Comparison of ENCODE assay signal across 9 cellular contexts in the genomic region with DNA sequence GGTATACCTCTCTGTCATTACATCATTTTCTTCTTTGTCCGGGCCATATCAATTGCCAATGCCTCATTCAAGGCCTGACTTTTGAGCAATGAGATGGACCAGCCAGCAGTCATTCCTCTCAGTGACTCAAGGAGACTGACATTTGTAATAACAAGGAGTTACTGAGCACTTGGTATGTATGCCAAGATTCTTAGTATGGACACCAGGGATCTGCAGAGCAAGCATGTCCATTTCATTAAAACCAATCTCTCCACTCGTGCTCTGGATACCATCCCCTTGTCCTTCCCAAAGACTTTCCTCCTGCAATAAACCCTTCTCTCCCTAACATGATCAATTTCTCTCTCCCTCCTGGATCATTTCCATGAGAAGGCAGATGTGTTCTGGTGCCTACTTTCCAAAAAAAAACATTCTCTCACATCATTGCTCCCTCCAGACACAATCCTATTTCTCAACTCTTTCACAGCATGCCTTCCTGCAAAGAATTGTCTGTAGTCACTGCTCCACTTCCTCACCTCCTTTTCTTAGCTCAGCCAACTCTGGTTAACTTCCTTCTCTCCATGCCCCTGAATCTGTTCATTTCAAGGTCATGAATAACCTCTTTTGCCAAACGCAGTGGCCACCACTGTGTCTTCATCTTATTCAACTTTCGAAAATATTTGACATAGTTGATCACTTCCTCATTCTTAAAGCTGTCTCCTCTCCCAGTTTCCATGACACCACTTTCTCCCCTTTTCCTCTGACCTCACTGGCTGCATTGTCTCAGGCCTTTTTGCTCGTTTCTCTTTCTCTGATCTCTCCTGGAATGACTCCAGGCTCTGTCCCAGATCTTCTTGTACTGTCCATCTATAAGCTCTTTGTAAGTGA.
DNase-seq lines count a peak whose midpoint lies in the region; ATAC-seq, FAIRE-seq and TF ChIP-seq lines count a peak whose summit lies in the region.
"Had no signal": no experiment of that assay in that cellular context is flagged by ENCODE, and none has a peak within 500 bp of the region (broad histone marks: within the 10 kb centered on the region; RNA-seq: fewer than 3 reads in every experiment).

No MANE protein-coding gene starts in this region.

- no peak overlapping the region for H2AFZ ChIP-seq in HepG2 (ENCODE audit: low read length)
- no peak overlapping the region for H2AFZ ChIP-seq in PC-3 (ENCODE audit: low read length)

- POLR2A ChIA-PET in HepG2 (lab: Yijun Ruan, JAX) (no interaction called here), PC-3 (lab: Charles Lee; ENCODE audit: unreplicated experiment) (no interaction called here)

- DNase-seq in HepG2 (ENCODE audit: low spot score) (no peak), PC-3 (peak; percentile 19), Right ventricle myocardium superior (no peak), stomach (no peak), cerebellar cortex (ENCODE audit: low spot score) (no peak), H4 (ENCODE audit: low spot score) (no peak), T-helper 17 cell (no peak)
- DNase-seq: natural killer cell had no signal

- no peak overlapping the region for H3K27ac Mint-ChIP-seq in T-helper 17 cell
- H3K27ac Mint-ChIP-seq: natural killer cell had no signal

- H4K20me1 ChIP-seq in HepG2 (ENCODE audit: insufficient read depth, low read length) (no peaks in the 10 kb centered on the region), PC-3 (ENCODE audit: low read length) (no peaks in the 10 kb centered on the region)

- intact Hi-C loops in HepG2 (cut with micrococcal nuclease; ENCODE audit: unreplicated experiment) (no loop called here), PC-3 (cut with micrococcal nuclease) (no loop called here), Right ventricle myocardium superior (cut with DNase I) (no loop called here), stomach (cut with DNase I; ENCODE audit: low total_unique reads) (no loop called here)

- H3K27me3 ChIP-seq in liver (ENCODE audit: control insufficient read depth in 4 of 4, insufficient read depth in 4 of 4, low read length in 3 of 4) (no peaks in the 10 kb centered on the region), HepG2 (ENCODE audit: control insufficient read depth in 1 of 2, insufficient read depth in 2 of 2, low read length in 2 of 2) (peaks cover 0 to 15% of the 10 kb centered on the region in 2 experiments; a peak in 2 of 5 replicates), PC-3 (ENCODE audit: low read length) (no peaks in the 10 kb centered on the region), stomach (no peaks in the 10 kb centered on the region)

- no peaks in the 10 kb centered on the region for H3K36me3 Mint-ChIP-seq in T-helper 17 cell (ENCODE audit: low read depth)
- H3K36me3 Mint-ChIP-seq: natural killer cell had no signal

- no peak for TF ChIP-seq EP300 in HepG2 (IDR thresholded peaks at IDR 0.05; ENCODE audit: low read depth in 2 of 2, low read length in 2 of 2)
- no peak for TF ChIP-seq EP300 in HepG2 (CRISPR knock-in tag; IDR thresholded peaks at IDR 0.05; ENCODE audit: borderline replicate concordance)
- no peak for TF ChIP-seq EP300 in stomach (IDR thresholded peaks at IDR 0.05)

- no peak overlapping the region for H3K4me3 Mint-ChIP-seq in T-helper 17 cell
- H3K4me3 Mint-ChIP-seq: natural killer cell had no signal

- H3K4me2 ChIP-seq in HepG2 (ENCODE audit: low read depth, low read length) (no peak overlapping the region), PC-3 (ENCODE audit: low read length) (no peak overlapping the region)

- H3K9ac ChIP-seq in liver (ENCODE audit: low read depth in 1 of 2, low read length in 2 of 2), result no peak overlapping the region
- no peak overlapping the region for H3K9ac ChIP-seq in HepG2 (ENCODE audit: insufficient read depth, low read depth, low read length)
- no peak overlapping the region for H3K9ac ChIP-seq in PC-3 (ENCODE audit: low read length)

- H3K4me1 ChIP-seq in liver (ENCODE audit: control insufficient read depth in 4 of 4, insufficient read depth in 4 of 4, low read length in 3 of 4), result peaks cover 1 to 53% (median 27%) of the 10 kb centered on the region in 4 donors
- H3K4me1 ChIP-seq in HepG2 (ENCODE audit: insufficient read depth, low read length), result no peaks in the 10 kb centered on the region
- no peaks in the 10 kb centered on the region for H3K4me1 ChIP-seq in PC-3 (ENCODE audit: insufficient read depth, low read length)
- peaks cover 0 to 41% (median 23%) of the 10 kb centered on the region in 4 donors for H3K4me1 ChIP-seq in stomach

- TF ChIP-seq POLR2A in HepG2 (IDR thresholded peaks at IDR 0.05; ENCODE audit: insufficient read depth in 1 of 2, low read depth in 2 of 2, low read length in 2 of 2) (no peak), stomach (IDR thresholded peaks at IDR 0.05) (no peak)

- no peaks in the 10 kb centered on the region for H3K36me3 ChIP-seq in liver (ENCODE audit: control insufficient read depth in 4 of 4, insufficient read depth in 3 of 4, low read depth in 1 of 4, low read length in 3 of 4)
- no peaks in the 10 kb centered on the region for H3K36me3 ChIP-seq in HepG2 (replicated peaks in 1 of 2; ENCODE audit: control insufficient read depth in 1 of 2, insufficient read depth in 2 of 2, low read length in 2 of 2)
- no peaks in the 10 kb centered on the region for H3K36me3 ChIP-seq in PC-3 (ENCODE audit: low read depth, low read length)
- H3K36me3 ChIP-seq in stomach, result no peaks in the 10 kb centered on the region

- 68% methylated on average over 5 of the region's 5 CpGs for WGBS in liver
- WGBS in HepG2 (ENCODE audit: low lambda C conversion rate), result 26% methylated on average over 5 of the region's 5 CpGs
- 43 to 65% (median 53%) methylated on average over 5 of the region's 5 CpGs for WGBS in stomach, 5 donors

- no peaks in the 10 kb centered on the region for H3K9me2 ChIP-seq in PC-3 (replicated peaks; ENCODE audit: low read length)

- H3K9me3 ChIP-seq in liver (ENCODE audit: control insufficient read depth in 4 of 4, low read length in 3 of 4) (no peaks in the 10 kb centered on the region), HepG2 (ENCODE audit: low read length) (no peaks in the 10 kb centered on the region), PC-3 (ENCODE audit: low read length) (no peaks in the 10 kb centered on the region), stomach (no peaks in the 10 kb centered on the region), T-helper 17 cell (ENCODE audit: control insufficient read depth, low read length, poor library complexity, severe bottlenecking) (no peaks in the 10 kb centered on the region)

- ATAC-seq in HepG2, result no peak
- ATAC-seq in PC-3, result no peak
- ATAC-seq in Right ventricle myocardium superior (ENCODE audit: poor library complexity), result peak; percentile 57
- ATAC-seq in T-helper 17 cell, result no peak

- no peaks in the 10 kb centered on the region for H3K79me2 ChIP-seq in HepG2 (ENCODE audit: insufficient read depth, low read length)
- H3K79me2 ChIP-seq in PC-3 (ENCODE audit: low read length), result no peaks in the 10 kb centered on the region

- BruUV-seq in HepG2 (replicated peaks; lab: Mats Ljungman, UMichigan) (no TSS peak), PC-3 (replicated peaks; lab: Mats Ljungman, UMichigan) (no TSS peak)

- no peak overlapping the region for H3K4me3 ChIP-seq in liver (ENCODE audit: low read depth in 1 of 3, low read length in 3 of 3)
- H3K4me3 ChIP-seq in HepG2 (replicated peaks in 1 of 3; ENCODE audit: insufficient read depth in 1 of 3, low read depth in 2 of 3, low read length in 3 of 3), result no peak overlapping the region
- no peak overlapping the region for H3K4me3 ChIP-seq in PC-3 (ENCODE audit: low read length)
- no peak overlapping the region for H3K4me3 ChIP-seq in stomach

- TF ChIP-seq RAD21 in liver (IDR thresholded peaks at IDR 0.05) (no peak), HepG2 (CRISPR knock-in tag; IDR thresholded peaks at IDR 0.05) (no peak)

- TF ChIP-seq CTCF in liver (IDR thresholded peaks at IDR 0.05; ENCODE audit: low read depth, low read length, missing input control) (no peak), HepG2 (CRISPR knock-in tag; IDR thresholded peaks at IDR 0.05) (no peak), PC-3 (conservative IDR thresholded peaks at IDR 0.05; ENCODE audit: low read depth, low read length) (no peak), stomach (IDR thresholded peaks at IDR 0.05) (no peak)

- no peak for FAIRE-seq in HepG2 (lab: Jason Lieb, UNC)

- CTCF ChIA-PET in HepG2 (lab: Yijun Ruan, JAX; ENCODE audit: low intra/inter-chr PET ratio, low total read pairs) (no interaction called here), PC-3 (lab: Charles Lee) (no interaction called here)

- no peaks in the 10 kb centered on the region for H3F3A ChIP-seq in PC-3 (ENCODE audit: low read length, unreplicated experiment)

- peaks cover 2% of the 10 kb centered on the region for H3K4me1 Mint-ChIP-seq in T-helper 17 cell

- in situ Hi-C loops in HepG2 (cut with HindIII; ENCODE audit: extremely low pct_ligation_motif_present, low pct_unique_long_range_greater_than_20kb), result no loop called here

- H3K27ac ChIP-seq in liver (ENCODE audit: low read depth in 1 of 2, low read length in 2 of 2) (peak overlapping the region; percentile 42 to 51), HepG2 (ENCODE audit: extremely low read length, insufficient read depth, low read length) (no peak overlapping the region), PC-3 (ENCODE audit: low read length) (no peak overlapping the region), stomach (peak overlapping the region in 4 of 5 donors; percentile 64 to 85 (median 74))

- H3K27me3 Mint-ChIP-seq in T-helper 17 cell, result peaks cover 31% of the 10 kb centered on the region

TF ChIP-seq in liver, 16 proteins besides CTCF, POLR2A, EP300 and RAD21:
- TF ChIP-seq SP1 (IDR thresholded peaks at IDR 0.05), result peak; percentile 19
- TF ChIP-seq, protein P1, sequence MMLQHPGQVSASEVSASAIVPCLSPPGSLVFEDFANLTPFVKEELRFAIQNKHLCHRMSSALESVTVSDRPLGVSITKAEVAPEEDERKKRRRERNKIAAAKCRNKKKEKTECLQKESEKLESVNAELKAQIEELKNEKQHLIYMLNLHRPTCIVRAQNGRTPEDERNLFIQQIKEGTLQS (IDR thresholded peaks at IDR 0.05), result no peak
- TF ChIP-seq HNF4G (IDR thresholded peaks at IDR 0.05), result no peak

TF ChIP-seq in HepG2, 621 proteins besides CTCF, POLR2A, EP300 and RAD21 (continues in another document):
- TF ChIP-seq RFXAP (CRISPR knock-in tag; IDR thresholded peaks at IDR 0.05; ENCODE audit: borderline replicate concordance), result no peak
- TF ChIP-seq EED (CRISPR knock-in tag; IDR thresholded peaks at IDR 0.05), result no peak
- TF ChIP-seq, protein P2, sequence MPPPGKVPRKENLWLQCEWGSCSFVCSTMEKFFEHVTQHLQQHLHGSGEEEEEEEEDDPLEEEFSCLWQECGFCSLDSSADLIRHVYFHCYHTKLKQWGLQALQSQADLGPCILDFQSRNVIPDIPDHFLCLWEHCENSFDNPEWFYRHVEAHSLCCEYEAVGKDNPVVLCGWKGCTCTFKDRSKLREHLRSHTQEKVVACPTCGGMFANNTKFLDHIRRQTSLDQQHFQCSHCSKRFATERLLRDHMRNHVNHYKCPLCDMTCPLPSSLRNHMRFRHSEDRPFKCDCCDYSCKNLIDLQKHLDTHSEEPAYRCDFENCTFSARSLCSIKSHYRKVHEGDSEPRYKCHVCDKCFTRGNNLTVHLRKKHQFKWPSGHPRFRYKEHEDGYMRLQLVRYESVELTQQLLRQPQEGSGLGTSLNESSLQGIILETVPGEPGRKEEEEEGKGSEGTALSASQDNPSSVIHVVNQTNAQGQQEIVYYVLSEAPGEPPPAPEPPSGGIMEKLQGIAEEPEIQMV (CRISPR knock-in tag; IDR thresholded peaks at IDR 0.05; ENCODE audit: low read depth), result no peak
- TF ChIP-seq JUNB (CRISPR knock-in tag; IDR thresholded peaks at IDR 0.05; ENCODE audit: borderline replicate concordance), result no peak

Comparison
In these comparisons a context has a peak if more than half of its experiments do, and no peak if none do; other contexts are left out.
1. H3K27ac ChIP-seq: peak in liver (2 of 2) and stomach (4 of 5); none in HepG2 (single experiment) and PC-3 (single experiment).